Comparison of ENCODE assay signal across 9 cellular contexts in genomic region chr1:154819628-154820590, GRCh38.
A peak's percentile ranks its signal among the peaks of the same experiment; 100 is the strongest.
DNase-seq lines count a peak whose midpoint lies in the region; ATAC-seq lines count a peak whose summit lies in the region.
"Had no signal": no experiment of that assay in that cellular context is flagged by ENCODE, and none has a peak within 500 bp of the region (broad histone marks: within the 10 kb centered on the region; RNA-seq: fewer than 3 reads in every experiment).

No MANE protein-coding gene starts in this region.

- ATAC-seq in HG03097 (IDR thresholded peaks at IDR 0.05; ENCODE audit: low FRiP score, unreplicated experiment) = no peak
- ATAC-seq in GM18867 (IDR thresholded peaks at IDR 0.05; ENCODE audit: unreplicated experiment) = no peak

- DNase-seq in GF-D8 (lab: John Stamatoyannopoulos, UW) (peak; percentile 7), Kasumi-1 (lab: John Stamatoyannopoulos, UW) (peak; percentile 64 to 76), iPS-NIHi11 (ENCODE audit: low spot score) (peak; percentile 81), NCI-H446 (lab: John Stamatoyannopoulos, UW) (no peak), NCI-H1092 treated with DMSO at 0.1 percent for 48 hours (lab: John Stamatoyannopoulos, UW) (no peak)
- DNase-seq in activated T-cell treated with anti-CD3 and anti-CD28 coated beads, Interleukin-2, amount 50 U/mL, for 48 hours = peak; percentile 40 to 51
- DNase-seq: left cardiac atrium had no signal

Comparison
In these comparisons a context has a peak if more than half of its experiments do, and no peak if none do; other contexts are left out.
1. DNase-seq: peak in GF-D8 (single experiment), Kasumi-1 (2 of 2), activated T-cell treated with anti-CD3 and anti-CD28 coated beads, Interleukin-2, amount 50 U/mL, for 48 hours (2 of 2) and iPS-NIHi11 (single experiment); none in NCI-H446 (0 of 2) and NCI-H1092 treated with DMSO at 0.1 percent for 48 hours (single experiment).